Comparison of ENCODE assay signal across 12 cellular contexts in genomic region chr1:226001088-226001487, GRCh38. TPM values are rescaled to one million over a fixed set of nuclear protein-coding genes. Genes with fewer than 3 reads are reported as not detected.
DNase-seq lines count a peak whose midpoint lies in the region; ATAC-seq and TF ChIP-seq lines count a peak whose summit lies in the region.
"Had no signal": no experiment of that assay in that cellular context is flagged by ENCODE, and none has a peak within 500 bp of the region (broad histone marks: within the 10 kb centered on the region; RNA-seq: fewer than 3 reads in every experiment).

No MANE protein-coding gene starts in this region.

- no peak for DNase-seq in CD8-positive, alpha-beta memory T cell
- no peak for DNase-seq in activated naive CD8-positive, alpha-beta T cell treated with anti-CD3 and anti-CD28 coated beads, Interleukin-2, amount 50 U/mL, for 24 hours
- DNase-seq in GM23338 (ENCODE audit: low spot score): no peak
- DNase-seq: NCI-H1048, NCI-H524 had no signal

- POLR2A ChIA-PET in CD8-positive, alpha-beta memory T cell (lab: Charles Lee): interaction anchor here (0.5 kb wide), 2 partner anchors 325 to 424 kb away, joined by 3 read pairs; no protein-coding TSS in a partner anchor

- H3K27ac ChIP-seq in 22Rv1: peak overlapping the region; percentile 89
- peak overlapping the region; percentile 99 for H3K27ac ChIP-seq in CD8-positive, alpha-beta memory T cell (ENCODE audit: low read depth, low read length)
- peak overlapping the region; percentile 98 for H3K27ac ChIP-seq in neutrophil
- no peak overlapping the region for H3K27ac ChIP-seq in GM23338 (ENCODE audit: low read depth)

- TF ChIP-seq CTCF in 22Rv1 (IDR thresholded peaks at IDR 0.05) (no peak), neutrophil (IDR thresholded peaks at IDR 0.05) (no peak), GM23338 (conservative IDR thresholded peaks at IDR 0.05; ENCODE audit: low read depth in 2 of 2) (no peak)

- H3K4me3 Mint-ChIP-seq in CD8-positive, alpha-beta memory T cell: peak overlapping the region in 3 of 7 donors; percentile 9 to 15 (median 15)
- H3K4me3 Mint-ChIP-seq in activated naive CD8-positive, alpha-beta T cell treated with anti-CD3 and anti-CD28 coated beads, Interleukin-2, amount 50 U/mL, for 24 hours: no peak overlapping the region
- no peak overlapping the region for H3K4me3 Mint-ChIP-seq in GM23338

- no peaks in the 10 kb centered on the region for H3K9me3 Mint-ChIP-seq in CD8-positive, alpha-beta memory T cell
- no peaks in the 10 kb centered on the region for H3K9me3 Mint-ChIP-seq in activated naive CD8-positive, alpha-beta T cell treated with anti-CD3 and anti-CD28 coated beads, Interleukin-2, amount 50 U/mL, for 24 hours
- no peaks in the 10 kb centered on the region for H3K9me3 Mint-ChIP-seq in GM23338
- H3K9me3 Mint-ChIP-seq: activated T-helper 17 cell treated with anti-CD3 and anti-CD28 coated beads, Interleukin-2, amount 50 U/mL, for 72 hours had no signal

- no peaks in the 10 kb centered on the region for H3K36me3 ChIP-seq in CD8-positive, alpha-beta memory T cell (ENCODE audit: insufficient read depth, low read length)
- H3K36me3 ChIP-seq in neutrophil: no peaks in the 10 kb centered on the region
- H3K36me3 ChIP-seq in GM23338 (ENCODE audit: insufficient read depth): no peaks in the 10 kb centered on the region

- H2AFZ ChIP-seq in GM23338: no peak overlapping the region

- ATAC-seq in activated naive CD8-positive, alpha-beta T cell treated with anti-CD3 and anti-CD28 coated beads, Interleukin-2, amount 50 U/mL, for 24 hours: no peak
- ATAC-seq in HG03095 (IDR thresholded peaks at IDR 0.05; ENCODE audit: unreplicated experiment) (no peak), GM19397 (IDR thresholded peaks at IDR 0.05; ENCODE audit: unreplicated experiment) (no peak), GM23338 (no peak), HG02973 (IDR thresholded peaks at IDR 0.05; ENCODE audit: unreplicated experiment) (no peak)
- ATAC-seq: activated T-helper 17 cell treated with anti-CD3 and anti-CD28 coated beads, Interleukin-2, amount 50 U/mL, for 72 hours had no signal

- no peak overlapping the region for H3K4me3 ChIP-seq in CD8-positive, alpha-beta memory T cell (ENCODE audit: low read length)
- H3K4me3 ChIP-seq in neutrophil (ENCODE audit: low read depth in 1 of 2, low read length in 1 of 2) (peak overlapping the region; percentile 64 to 88), GM23338 (no peak overlapping the region)
- H3K4me3 ChIP-seq: smooth muscle cell had no signal

- H3K27me3 Mint-ChIP-seq in CD8-positive, alpha-beta memory T cell: peaks cover 0 to 1% of the 10 kb centered on the region in 2 donors
- H3K27me3 Mint-ChIP-seq in activated naive CD8-positive, alpha-beta T cell treated with anti-CD3 and anti-CD28 coated beads, Interleukin-2, amount 50 U/mL, for 24 hours: no peaks in the 10 kb centered on the region
- H3K27me3 Mint-ChIP-seq in GM23338 (ENCODE audit: insufficient read depth, low read depth, poor library complexity): peaks cover 7% of the 10 kb centered on the region
- H3K27me3 Mint-ChIP-seq: activated T-helper 17 cell treated with anti-CD3 and anti-CD28 coated beads, Interleukin-2, amount 50 U/mL, for 72 hours had no signal

- H3K4me2 ChIP-seq in GM23338: no peak overlapping the region
- H3K4me2 ChIP-seq: smooth muscle cell had no signal

- H3K79me2 ChIP-seq in GM23338 (replicated peaks; ENCODE audit: insufficient read depth): peaks cover 30% of the 10 kb centered on the region

- H3K27ac Mint-ChIP-seq in CD8-positive, alpha-beta memory T cell: peak overlapping the region in 7 of 8 donors; percentile 46 to 100 (median 98)
- peak overlapping the region; percentile 99 for H3K27ac Mint-ChIP-seq in activated naive CD8-positive, alpha-beta T cell treated with anti-CD3 and anti-CD28 coated beads, Interleukin-2, amount 50 U/mL, for 24 hours
- H3K27ac Mint-ChIP-seq in GM23338: no peak overlapping the region

- peaks cover 0 to 21% (median 2%) of the 10 kb centered on the region in 3 donors for H3K36me3 Mint-ChIP-seq in CD8-positive, alpha-beta memory T cell
- peaks cover 14% of the 10 kb centered on the region for H3K36me3 Mint-ChIP-seq in activated naive CD8-positive, alpha-beta T cell treated with anti-CD3 and anti-CD28 coated beads, Interleukin-2, amount 50 U/mL, for 24 hours (ENCODE audit: low read depth)
- H3K36me3 Mint-ChIP-seq in GM23338 (ENCODE audit: low read depth): no peaks in the 10 kb centered on the region; the same call in 1 of the 3 replicates

- H3K9me3 ChIP-seq in CD8-positive, alpha-beta memory T cell (ENCODE audit: low read length): no peaks in the 10 kb centered on the region
- H3K9me3 ChIP-seq in neutrophil: no peaks in the 10 kb centered on the region

- H3K4me1 ChIP-seq in CD8-positive, alpha-beta memory T cell (ENCODE audit: insufficient read depth, low read length): peaks cover 76% of the 10 kb centered on the region
- H3K4me1 ChIP-seq in neutrophil (ENCODE audit: control insufficient read depth in 1 of 2, insufficient read depth in 1 of 2, low read depth in 1 of 2, low read length in 1 of 2) (peaks cover 59 to 66% of the 10 kb centered on the region in 2 experiments), GM23338 (ENCODE audit: insufficient read depth) (peaks cover 36% of the 10 kb centered on the region)

- H3K4me1 Mint-ChIP-seq in CD8-positive, alpha-beta memory T cell: peaks cover 49 to 72% (median 66%) of the 10 kb centered on the region in 3 donors
- peaks cover 77% of the 10 kb centered on the region for H3K4me1 Mint-ChIP-seq in activated naive CD8-positive, alpha-beta T cell treated with anti-CD3 and anti-CD28 coated beads, Interleukin-2, amount 50 U/mL, for 24 hours
- H3K4me1 Mint-ChIP-seq in GM23338: peaks cover 28% of the 10 kb centered on the region

- CTCF ChIA-PET in CD8-positive, alpha-beta memory T cell (lab: Charles Lee): interaction anchor here (1.0 to 3.5 kb wide), 3 partner anchors 9 to 64 kb away, joined by 3 to 33 read pairs (median 20); partner anchors contain the start of gene H3-3A

- H3K27me3 ChIP-seq in CD8-positive, alpha-beta memory T cell (ENCODE audit: insufficient read depth, low read length, poor library complexity, severe bottlenecking): no peaks in the 10 kb centered on the region
- H3K27me3 ChIP-seq in neutrophil (no peaks in the 10 kb centered on the region), GM23338 (ENCODE audit: insufficient read depth) (no peaks in the 10 kb centered on the region)

- peaks cover 15% of the 10 kb centered on the region for H3F3A ChIP-seq in GM23338 (replicated peaks; ENCODE audit: low read depth)

- H3K9me2 ChIP-seq in GM23338 (ENCODE audit: insufficient read depth): no peaks in the 10 kb centered on the region; the same call in 1 of the 2 replicates

- peaks cover 5% of the 10 kb centered on the region; the same call in 1 of the 2 replicates for H4K20me1 ChIP-seq in GM23338 (replicated peaks; ENCODE audit: insufficient read depth)

TF ChIP-seq in GM23338, 12 proteins besides CTCF, POLR2A, EP300 and RAD21 (continues in another document):
- TF ChIP-seq EZH2phosphoT487 (IDR thresholded peaks at IDR 0.05; ENCODE audit: unreplicated experiment): no peak
- no peak for TF ChIP-seq ETS1 (IDR thresholded peaks at IDR 0.05)
- TF ChIP-seq EZH2 (IDR thresholded peaks at IDR 0.05; ENCODE audit: low read depth, unreplicated experiment): no peak
- no peak for TF ChIP-seq REST (IDR thresholded peaks at IDR 0.05; ENCODE audit: unreplicated experiment)

RNA-seq across cellular contexts. Expression of gene SDE2, which starts 1.9 kb away (rescaled TPM):
- total RNA-seq in CD8-positive, alpha-beta memory T cell: 10 to 100 TPM; 23.4 to 23.6 TPM
- polyA plus RNA-seq in CD8-positive, alpha-beta memory T cell: 8.4 TPM
- 25.6 and 26.9 TPM in 2 replicates for total RNA-seq in GM23338 (2014; rRNA removed; shearing (Covaris generic))
- 10.6 and 11.3 TPM in 2 replicates for polyA plus RNA-seq in GM23338 (2016; fragmentation: Nextera tagmentation; extraction: Ambion mirVana)

Comparison
In these comparisons a context has a peak if more than half of its experiments do, and no peak if none do; other contexts are left out.
1. H3K4me3 ChIP-seq: peak in neutrophil (2 of 2); none in CD8-positive, alpha-beta memory T cell (single experiment) and GM23338 (single experiment).